ENCODE assay signal across 1 cellular context in the genomic region with DNA sequence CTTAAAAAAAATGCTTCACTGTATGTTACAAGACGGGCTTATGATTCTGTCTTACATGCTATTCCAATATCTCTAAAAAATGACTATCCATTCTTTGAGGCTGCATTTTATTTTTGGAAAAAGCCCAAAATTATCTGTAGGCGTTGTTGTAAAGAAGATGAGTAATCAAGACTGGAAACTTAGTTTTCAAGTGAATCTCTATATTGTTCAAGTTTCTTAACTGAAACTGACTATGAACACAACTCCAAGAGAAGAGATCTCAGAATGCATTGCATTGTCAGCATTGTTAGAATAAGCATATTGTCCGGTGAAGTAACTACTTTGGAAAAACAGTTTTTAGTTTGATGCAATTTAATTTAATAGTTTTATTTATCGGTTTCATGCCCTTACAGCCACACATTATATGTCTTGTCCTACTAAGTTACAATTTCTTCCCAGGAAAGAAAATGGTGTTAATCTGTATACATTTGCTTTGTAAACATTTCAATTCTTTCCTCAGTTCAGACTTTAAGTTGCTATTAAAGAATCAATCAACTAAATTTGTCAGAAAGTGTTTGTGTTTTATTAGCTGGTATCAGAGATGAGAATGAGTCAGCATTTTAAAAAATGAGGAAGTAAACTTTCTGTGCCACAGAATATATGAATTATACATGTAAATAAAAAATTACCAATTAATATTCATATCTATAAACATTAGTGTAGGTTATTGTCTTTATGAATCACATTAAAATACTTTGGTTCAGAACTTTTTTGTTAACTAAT.
TF ChIP-seq lines count a peak whose summit lies in the region.

No MANE protein-coding gene starts in this region.

TF ChIP-seq in GM12878, 131 proteins besides CTCF, POLR2A, EP300 and RAD21 (continued from another document):
- peak; percentile 21 for TF ChIP-seq E2F8 (IDR thresholded peaks at IDR 0.05; ENCODE audit: low read depth, partially characterized antibody)
- 0 out of 2 replicates have a peak, but pooled peaks have one; percentile 17 for TF ChIP-seq SMARCA5 (IDR thresholded peaks at IDR 0.05)
- 0 out of 2 replicates have a peak, but pooled peaks have one; percentile 14 for TF ChIP-seq MTA2 (IDR thresholded peaks at IDR 0.05; ENCODE audit: low read depth)
